Comparison of ENCODE assay signal across 8 cellular contexts in the genomic region with DNA sequence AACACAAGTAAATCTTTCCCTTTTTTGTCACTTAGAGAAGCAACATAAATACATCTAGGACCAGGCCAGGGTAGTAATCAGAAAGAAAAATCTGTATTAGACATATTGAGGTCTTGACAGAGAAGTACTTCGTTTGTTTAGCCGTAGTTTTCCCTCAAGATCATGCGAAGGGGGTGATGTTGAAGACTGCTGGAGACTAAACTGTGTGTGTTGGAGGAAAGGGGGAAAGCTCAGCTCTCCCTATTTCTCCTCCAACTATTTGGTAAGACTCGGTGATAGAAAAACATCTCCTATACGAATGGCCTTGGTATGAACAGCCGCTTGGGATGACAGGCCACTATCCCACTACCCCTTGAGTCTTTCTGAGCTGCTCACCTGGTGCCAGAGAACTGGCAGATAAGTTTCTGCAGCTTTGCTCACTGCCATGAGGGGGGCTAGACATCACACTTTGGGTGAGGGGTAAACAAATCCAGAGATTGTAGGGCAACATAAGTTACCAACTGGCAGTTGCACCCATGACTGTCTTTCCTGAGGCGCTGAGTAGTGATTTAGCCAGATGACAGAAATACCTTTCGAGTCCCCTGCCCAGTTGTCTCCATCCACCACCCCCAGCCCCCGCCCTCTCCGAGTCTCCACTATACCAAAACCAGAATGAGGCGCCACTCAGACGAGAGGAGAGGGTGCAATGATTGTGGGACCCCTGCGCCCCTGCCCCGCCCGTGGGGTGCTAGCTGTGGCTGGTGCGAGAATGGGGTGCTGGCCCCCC. TPM values are rescaled to one million over a fixed set of nuclear protein-coding genes. Genes with fewer than 3 reads are reported as not detected.
DNase-seq lines count a peak whose midpoint lies in the region; ATAC-seq and TF ChIP-seq lines count a peak whose summit lies in the region.

No MANE protein-coding gene starts in this region.

- WGBS in hepatocyte (ENCODE audit: low lambda C conversion rate, missing lambda C conversion rate) = 27% methylated on average over 15 of the region's 16 CpGs

- H3K4me3 ChIP-seq in WERI-Rb-1 (ENCODE audit: low read depth, low read length) (peak overlapping the region; percentile 81), hepatocyte (peak overlapping the region; percentile 77)

- peaks cover 13% of the 10 kb centered on the region for H3K36me3 ChIP-seq in WERI-Rb-1
- H3K36me3 ChIP-seq in hepatocyte (replicated peaks; ENCODE audit: insufficient read depth, low read depth) = no peaks in the 10 kb centered on the region

- peak overlapping the region; percentile 97 for H3K4me2 ChIP-seq in hepatocyte

- H3K4me1 ChIP-seq in hepatocyte (ENCODE audit: insufficient read depth) = peaks cover 7% of the 10 kb centered on the region

- peaks cover 4% of the 10 kb centered on the region for H3K9me3 Mint-ChIP-seq in stimulated activated memory B cell treated with anti-CD40 and anti-IgM and Interleukin-4, amounts not matched to agents 10 μg/mL and 1 μg/mL and 100 μg/mL, for 72 hours

- H4K20me1 ChIP-seq in hepatocyte (ENCODE audit: insufficient read depth, poor library complexity, severe bottlenecking) = no peaks in the 10 kb centered on the region

- H3K79me2 ChIP-seq in hepatocyte = peaks cover 13% of the 10 kb centered on the region

- peak overlapping the region; percentile 85 for H3K4me3 Mint-ChIP-seq in stimulated activated memory B cell treated with anti-CD40 and anti-IgM and Interleukin-4, amounts not matched to agents 10 μg/mL and 1 μg/mL and 100 μg/mL, for 72 hours

- peak overlapping the region; percentile 69 for H2AFZ ChIP-seq in hepatocyte

- H3K27ac ChIP-seq in WERI-Rb-1 = peak overlapping the region; percentile 78
- H3K27ac ChIP-seq in hepatocyte = peak overlapping the region; percentile 87

- DNase-seq in NCI-H345 (lab: John Stamatoyannopoulos, UW) (peak; percentile 49), NCI-H345 treated with DMSO at 0.1 percent for 48 hours (lab: John Stamatoyannopoulos, UW; ENCODE audit: unreplicated experiment) (no peak), WERI-Rb-1 (no peak), hepatocyte (ENCODE audit: low spot score) (no peak), DMS79 (lab: John Stamatoyannopoulos, UW) (no peak), globus pallidus (ENCODE audit: low spot score) (no peak), midbrain (lab: John Stamatoyannopoulos, UW) (no peak)

- TF ChIP-seq CTCF in WERI-Rb-1 (IDR thresholded peaks at IDR 0.05; ENCODE audit: low read depth, low read length) (no peak), hepatocyte (IDR thresholded peaks at IDR 0.05; ENCODE audit: poor library complexity) (no peak)

- H3K36me3 Mint-ChIP-seq in stimulated activated memory B cell treated with anti-CD40 and anti-IgM and Interleukin-4, amounts not matched to agents 10 μg/mL and 1 μg/mL and 100 μg/mL, for 72 hours = peaks cover 35% of the 10 kb centered on the region

- H3K9me2 ChIP-seq in hepatocyte (replicated peaks; ENCODE audit: insufficient read depth) = no peaks in the 10 kb centered on the region

- no peak for ATAC-seq in stimulated activated memory B cell treated with anti-CD40 and anti-IgM and Interleukin-4, amounts not matched to agents 10 μg/mL and 1 μg/mL and 100 μg/mL, for 72 hours

- H3K27ac Mint-ChIP-seq in stimulated activated memory B cell treated with anti-CD40 and anti-IgM and Interleukin-4, amounts not matched to agents 10 μg/mL and 1 μg/mL and 100 μg/mL, for 72 hours = peak overlapping the region; percentile 84

- H3K27me3 ChIP-seq in WERI-Rb-1 (ENCODE audit: insufficient read depth, low read depth, severe bottlenecking) (no peaks in the 10 kb centered on the region), hepatocyte (no peaks in the 10 kb centered on the region)

- H3K9me3 ChIP-seq in WERI-Rb-1 (ENCODE audit: severe bottlenecking) (no peaks in the 10 kb centered on the region), hepatocyte (ENCODE audit: low read depth) (no peaks in the 10 kb centered on the region)

- no peaks in the 10 kb centered on the region for H3K27me3 Mint-ChIP-seq in stimulated activated memory B cell treated with anti-CD40 and anti-IgM and Interleukin-4, amounts not matched to agents 10 μg/mL and 1 μg/mL and 100 μg/mL, for 72 hours

- peaks cover 55% of the 10 kb centered on the region for H3K4me1 Mint-ChIP-seq in stimulated activated memory B cell treated with anti-CD40 and anti-IgM and Interleukin-4, amounts not matched to agents 10 μg/mL and 1 μg/mL and 100 μg/mL, for 72 hours

RNA-seq across cellular contexts. Expression of a gene that starts 0.7 kb away (rescaled TPM):
- total RNA-seq in hepatocyte = 0.88 and 5.0 TPM in 2 replicates
- polyA plus RNA-seq in hepatocyte = 5.9 and 8.0 TPM in 2 replicates

RNA-seq across cellular contexts. Expression of a gene that starts 17.9 kb away (rescaled TPM):
- 8.2 and 11.7 TPM in 2 replicates for total RNA-seq in hepatocyte
- polyA plus RNA-seq in hepatocyte = 9.7 and 10.8 TPM in 2 replicates

RNA-seq across cellular contexts. Expression of a gene that starts 23.3 kb away (rescaled TPM):
- 57.4 and 81.6 TPM in 2 replicates for total RNA-seq in hepatocyte
- 231 and 267 TPM in 2 replicates for polyA plus RNA-seq in hepatocyte

RNA-seq across cellular contexts. Expression of a gene that starts 24.1 kb away (rescaled TPM):
- total RNA-seq in hepatocyte = 26.7 and 31.4 TPM in 2 replicates
- polyA plus RNA-seq in hepatocyte = 13.7 and 17.4 TPM in 2 replicates

RNA-seq across cellular contexts. Expression of a gene that starts 25.0 kb away (rescaled TPM):
- total RNA-seq in hepatocyte = not detected in 2 replicates
- polyA plus RNA-seq in hepatocyte = 0.15 and 0.44 TPM in 2 replicates
